Comparison of ENCODE assay signal across 26 cellular contexts in the genomic region with DNA sequence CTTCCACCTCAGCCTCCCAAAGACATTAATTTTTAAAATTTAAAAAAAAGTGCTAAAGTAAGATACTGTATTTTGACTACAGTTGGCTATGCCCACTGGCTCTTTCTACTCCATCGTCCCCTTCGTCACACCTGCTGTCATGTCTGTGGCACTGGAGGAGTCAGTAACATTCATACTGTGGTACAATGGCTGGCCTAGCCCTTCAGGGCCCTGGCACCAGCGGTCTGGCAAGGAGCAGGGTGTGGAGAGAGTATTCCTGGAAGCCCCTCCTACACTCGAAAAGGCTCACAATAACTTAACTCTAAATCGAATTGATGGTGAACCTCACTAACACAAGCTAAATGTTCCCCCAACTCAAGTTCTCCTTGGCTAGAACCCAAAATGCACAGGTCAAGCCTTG.
"Had no signal": no experiment of that assay in that cellular context is flagged by ENCODE, and none has a peak within 500 bp of the region (broad histone marks: within the 10 kb centered on the region; RNA-seq: fewer than 3 reads in every experiment).

No MANE protein-coding gene starts in this region.

- H3K9me3 ChIP-seq: left lung, lower lobe of right lung, suprapubic skin, thoracic aorta, tibial artery, upper lobe of left lung, vagina had no signal

- H3K36me3 ChIP-seq: left lung, lower lobe of right lung, neural progenitor cell, suprapubic skin, thoracic aorta, tibial artery, upper lobe of left lung, vagina had no signal

- H2AFZ ChIP-seq: neural progenitor cell, parathyroid adenoma had no signal

- H3K4me3 ChIP-seq: left lung, lower lobe of right lung, neural progenitor cell, skin epidermis, suprapubic skin, thoracic aorta, tibial artery, upper lobe of left lung, vagina had no signal

- H3K4me2 ChIP-seq: neural progenitor cell had no signal

- H3K27me3 ChIP-seq: neural progenitor cell, upper lobe of left lung, vagina had no signal

- H3K4me1 ChIP-seq: left lung, lower lobe of right lung, parathyroid adenoma, suprapubic skin, tibial artery, upper lobe of left lung had no signal

- DNase-seq: hippocampal formation; kidney; left colon; left lung; lower lobe of right lung; mammary epithelial cell; midbrain; naive B cell; natural killer cell; nephron progenitor cell; right cardiac atrium; stimulated activated CD4-positive, alpha-beta T cell treated with anti-CD3 and anti-CD28 coated beads, Interleukin-12 subunit alpha, Interleukin-12 subunit beta, amount 100 ng/mL, for 4 hours; stimulated activated CD4-positive, alpha-beta T cell treated with anti-CD3 and anti-CD28 coated beads, Interleukin-15, amount 100 ng/mL, for 24 hours; stimulated activated CD4-positive, alpha-beta T cell treated with anti-CD3 and anti-CD28 coated beads, Interleukin-2, amount 100 ng/mL, for 24 hours; stimulated activated CD4-positive, alpha-beta T cell treated with anti-CD3 and anti-CD28 coated beads, Interleukin-4, amount 100 ng/mL, for 1 hour; stimulated activated naive CD4-positive, alpha-beta T cell; tibial artery; upper lobe of left lung had no signal

- H3K27ac ChIP-seq: left lung, lower lobe of right lung, neural progenitor cell, parathyroid adenoma, skin epidermis, suprapubic skin, thoracic aorta, tibial artery, upper lobe of left lung had no signal

- ATAC-seq: left colon; left lung; lower lobe of right lung; natural killer cell; right cardiac atrium; sciatic nerve; stimulated activated effector memory CD8-positive, alpha-beta T cell treated with anti-CD3 and anti-CD28 coated beads, Interleukin-12 subunit alpha, Interleukin-12 subunit beta, amount 100 ng/mL, for 72 hours had no signal

- H3K9ac ChIP-seq: neural progenitor cell, parathyroid adenoma had no signal

- H3K79me2 ChIP-seq: parathyroid adenoma had no signal
